In the genomic region with DNA sequence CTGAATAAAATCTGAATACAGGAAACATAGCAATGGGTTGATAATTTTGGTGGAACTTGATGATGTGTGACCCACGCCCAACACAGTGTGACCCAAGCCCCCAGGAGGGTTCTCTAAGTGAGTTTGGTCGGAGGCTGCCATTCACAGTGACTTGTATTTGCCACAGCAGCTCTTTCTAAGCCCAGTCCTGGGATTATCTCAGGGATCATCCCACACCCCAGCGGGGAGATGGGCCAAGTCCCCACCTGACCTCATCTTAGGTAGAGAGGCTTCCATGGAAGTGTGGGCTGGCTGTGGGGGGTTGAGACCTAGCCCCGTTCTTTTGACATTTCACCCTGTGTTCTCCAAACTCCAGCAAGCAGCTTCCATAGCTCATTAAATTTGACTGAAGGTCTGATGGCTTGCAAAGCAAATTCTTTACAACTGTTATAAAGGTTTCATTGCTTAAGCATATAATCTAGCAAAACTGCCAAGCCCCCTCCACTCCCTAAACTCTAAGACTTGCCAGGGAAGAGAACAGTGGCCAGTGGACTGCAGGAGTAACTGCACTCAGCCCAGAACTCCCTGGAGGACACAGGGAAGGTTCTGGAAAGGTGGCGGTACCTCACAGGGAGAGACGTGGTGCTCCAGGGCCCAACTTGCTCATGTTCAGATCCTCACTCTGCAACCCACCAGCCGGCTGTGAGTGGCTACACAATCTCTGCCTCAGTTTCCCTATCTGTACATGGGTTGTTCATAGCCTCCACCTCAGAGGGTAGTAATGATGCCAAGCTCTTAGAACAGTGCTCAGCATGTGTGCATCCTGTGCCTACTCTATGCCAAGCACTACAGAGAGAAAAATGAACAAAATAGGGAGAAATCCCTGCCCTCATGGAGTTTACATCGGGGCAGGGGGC, we compare ENCODE assay signal across 1 cellular context.
TF ChIP-seq lines count a peak whose summit lies in the region.

No MANE protein-coding gene starts in this region.

TF ChIP-seq in HepG2, 621 proteins besides CTCF, POLR2A, EP300 and RAD21 (continues in another document):
- TF ChIP-seq KLF11 (CRISPR knock-in tag; IDR thresholded peaks at IDR 0.05) (no peak), TRAFD1 (CRISPR knock-in tag; IDR thresholded peaks at IDR 0.05; ENCODE audit: borderline replicate concordance) (no peak; the same call in 1 of the 2 replicates), IRF2 (CRISPR knock-in tag; IDR thresholded peaks at IDR 0.05) (no peak), NKX3-1 (CRISPR knock-in tag; IDR thresholded peaks at IDR 0.05) (no peak), ZBTB38 (CRISPR knock-in tag; IDR thresholded peaks at IDR 0.05) (no peak), ZFAT (CRISPR knock-in tag; conservative IDR thresholded peaks at IDR 0.05) (no peak), RNF2 (conservative IDR thresholded peaks at IDR 0.05; ENCODE audit: low read depth) (no peak), ZNF691 (CRISPR knock-in tag; IDR thresholded peaks at IDR 0.05; ENCODE audit: borderline replicate concordance, low read depth) (no peak), SMAD3 (CRISPR knock-in tag; IDR thresholded peaks at IDR 0.05) (no peak), ZNF501 (CRISPR knock-in tag; IDR thresholded peaks at IDR 0.05) (no peak), TERF1 (CRISPR knock-in tag; IDR thresholded peaks at IDR 0.05) (peak; percentile 57; the same call in 1 of the 2 replicates), FIP1L1 (IDR thresholded peaks at IDR 0.05; ENCODE audit: borderline replicate concordance, insufficient read depth, low read depth, low read length) (no peak), ZNF10 (CRISPR knock-in tag; IDR thresholded peaks at IDR 0.05; ENCODE audit: borderline replicate concordance, low read depth) (no peak), ZNF3 (CRISPR knock-in tag; IDR thresholded peaks at IDR 0.05) (no peak), REXO4 (CRISPR knock-in tag; IDR thresholded peaks at IDR 0.05; ENCODE audit: borderline replicate concordance) (no peak), ARNT2 (CRISPR knock-in tag; IDR thresholded peaks at IDR 0.05; ENCODE audit: low read depth) (no peak), ZNF816 (CRISPR knock-in tag; IDR thresholded peaks at IDR 0.05; ENCODE audit: borderline replicate concordance) (no peak), MEIS2 (CRISPR knock-in tag; IDR thresholded peaks at IDR 0.05) (no peak), BHLHE40 (IDR thresholded peaks at IDR 0.05; ENCODE audit: low read length) (no peak), MATR3 (CRISPR knock-in tag; IDR thresholded peaks at IDR 0.05) (no peak), HDAC6 (IDR thresholded peaks at IDR 0.05; ENCODE audit: low read depth, low read length) (no peak), SMAD9 (CRISPR knock-in tag; IDR thresholded peaks at IDR 0.05) (no peak), PHF20 (CRISPR knock-in tag; IDR thresholded peaks at IDR 0.05) (0 out of 2 replicates have a peak, but pooled peaks have one; percentile 2), ZNF567 (CRISPR knock-in tag; IDR thresholded peaks at IDR 0.05; ENCODE audit: borderline replicate concordance) (no peak), SALL2 (CRISPR knock-in tag; IDR thresholded peaks at IDR 0.05) (no peak), TAF15 (IDR thresholded peaks at IDR 0.05; ENCODE audit: low read depth, low read length, poor library complexity, severe bottlenecking) (no peak), KLF13 (CRISPR knock-in tag; IDR thresholded peaks at IDR 0.05) (no peak), ZNF607 (CRISPR knock-in tag; IDR thresholded peaks at IDR 0.05; ENCODE audit: borderline replicate concordance) (0 out of 2 replicates have a peak, but pooled peaks have one; percentile 14), MED13 (CRISPR knock-in tag; IDR thresholded peaks at IDR 0.05) (no peak), REST (IDR thresholded peaks at IDR 0.05; ENCODE audit: borderline replicate concordance in 1 of 2, low read depth in 1 of 2, low read length in 2 of 2) (no peak), ZNF569 (CRISPR knock-in tag; IDR thresholded peaks at IDR 0.05; ENCODE audit: borderline replicate concordance) (no peak), ZNF720 (CRISPR knock-in tag; IDR thresholded peaks at IDR 0.05) (no peak), ZNF124 (CRISPR knock-in tag; IDR thresholded peaks at IDR 0.05) (no peak), ZNF264 (CRISPR knock-in tag; IDR thresholded peaks at IDR 0.05) (no peak), ZNF883 (CRISPR knock-in tag; IDR thresholded peaks at IDR 0.05; ENCODE audit: not compliant biosample characterization) (peak; percentile 8), ZNF263 (CRISPR knock-in tag; IDR thresholded peaks at IDR 0.05) (0 out of 2 replicates have a peak, but pooled peaks have one; percentile 6), USF2 (IDR thresholded peaks at IDR 0.05; ENCODE audit: low read depth, low read length) (peak; percentile 20; the same call in 1 of the 2 replicates), USF2 (CRISPR knock-in tag; IDR thresholded peaks at IDR 0.05; ENCODE audit: borderline replicate concordance) (no peak; the same call in none of the 2 replicates), ZNF468 (CRISPR knock-in tag; IDR thresholded peaks at IDR 0.05) (no peak; the same call in 1 of the 2 replicates), ZNF350 (CRISPR knock-in tag; IDR thresholded peaks at IDR 0.05; ENCODE audit: borderline replicate concordance, low read depth) (no peak), ZNF121 (CRISPR knock-in tag; IDR thresholded peaks at IDR 0.05) (no peak), ZFYVE20 (CRISPR knock-in tag; IDR thresholded peaks at IDR 0.05; ENCODE audit: borderline replicate concordance, low read depth) (peak; percentile 31; the same call in 1 of the 2 replicates), ZNF510 (CRISPR knock-in tag; IDR thresholded peaks at IDR 0.05; ENCODE audit: low read depth) (0 out of 2 replicates have a peak, but pooled peaks have one; percentile 3), ZNF232 (CRISPR knock-in tag; IDR thresholded peaks at IDR 0.05; ENCODE audit: borderline replicate concordance) (0 out of 2 replicates have a peak, but pooled peaks have one; percentile 15)
- TF ChIP-seq, protein P1, sequence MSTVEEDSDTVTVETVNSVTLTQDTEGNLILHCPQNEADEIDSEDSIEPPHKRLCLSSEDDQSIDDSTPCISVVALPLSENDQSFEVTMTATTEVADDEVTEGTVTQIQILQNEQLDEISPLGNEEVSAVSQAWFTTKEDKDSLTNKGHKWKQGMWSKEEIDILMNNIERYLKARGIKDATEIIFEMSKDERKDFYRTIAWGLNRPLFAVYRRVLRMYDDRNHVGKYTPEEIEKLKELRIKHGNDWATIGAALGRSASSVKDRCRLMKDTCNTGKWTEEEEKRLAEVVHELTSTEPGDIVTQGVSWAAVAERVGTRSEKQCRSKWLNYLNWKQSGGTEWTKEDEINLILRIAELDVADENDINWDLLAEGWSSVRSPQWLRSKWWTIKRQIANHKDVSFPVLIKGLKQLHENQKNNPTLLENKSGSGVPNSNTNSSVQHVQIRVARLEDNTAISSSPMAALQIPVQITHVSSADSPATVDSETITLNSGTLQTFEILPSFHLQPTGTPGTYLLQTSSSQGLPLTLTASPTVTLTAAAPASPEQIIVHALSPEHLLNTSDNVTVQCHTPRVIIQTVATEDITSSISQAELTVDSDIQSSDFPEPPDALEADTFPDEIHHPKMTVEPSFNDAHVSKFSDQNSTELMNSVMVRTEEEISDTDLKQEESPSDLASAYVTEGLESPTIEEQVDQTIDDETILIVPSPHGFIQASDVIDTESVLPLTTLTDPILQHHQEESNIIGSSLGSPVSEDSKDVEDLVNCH (CRISPR knock-in tag; IDR thresholded peaks at IDR 0.05): 0 out of 2 replicates have a peak, but pooled peaks have one; percentile 28
- TF ChIP-seq, protein P2, sequence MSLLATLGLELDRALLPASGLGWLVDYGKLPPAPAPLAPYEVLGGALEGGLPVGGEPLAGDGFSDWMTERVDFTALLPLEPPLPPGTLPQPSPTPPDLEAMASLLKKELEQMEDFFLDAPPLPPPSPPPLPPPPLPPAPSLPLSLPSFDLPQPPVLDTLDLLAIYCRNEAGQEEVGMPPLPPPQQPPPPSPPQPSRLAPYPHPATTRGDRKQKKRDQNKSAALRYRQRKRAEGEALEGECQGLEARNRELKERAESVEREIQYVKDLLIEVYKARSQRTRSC (CRISPR knock-in tag; IDR thresholded peaks at IDR 0.05; ENCODE audit: low read depth): no peak
- TF ChIP-seq, protein P3, sequence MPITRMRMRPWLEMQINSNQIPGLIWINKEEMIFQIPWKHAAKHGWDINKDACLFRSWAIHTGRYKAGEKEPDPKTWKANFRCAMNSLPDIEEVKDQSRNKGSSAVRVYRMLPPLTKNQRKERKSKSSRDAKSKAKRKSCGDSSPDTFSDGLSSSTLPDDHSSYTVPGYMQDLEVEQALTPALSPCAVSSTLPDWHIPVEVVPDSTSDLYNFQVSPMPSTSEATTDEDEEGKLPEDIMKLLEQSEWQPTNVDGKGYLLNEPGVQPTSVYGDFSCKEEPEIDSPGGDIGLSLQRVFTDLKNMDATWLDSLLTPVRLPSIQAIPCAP (CRISPR knock-in tag; IDR thresholded peaks at IDR 0.05; ENCODE audit: low read depth): no peak
- TF ChIP-seq, protein P4, sequence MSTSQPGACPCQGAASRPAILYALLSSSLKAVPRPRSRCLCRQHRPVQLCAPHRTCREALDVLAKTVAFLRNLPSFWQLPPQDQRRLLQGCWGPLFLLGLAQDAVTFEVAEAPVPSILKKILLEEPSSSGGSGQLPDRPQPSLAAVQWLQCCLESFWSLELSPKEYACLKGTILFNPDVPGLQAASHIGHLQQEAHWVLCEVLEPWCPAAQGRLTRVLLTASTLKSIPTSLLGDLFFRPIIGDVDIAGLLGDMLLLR (CRISPR knock-in tag; IDR thresholded peaks at IDR 0.05): no peak
